In the genomic region with DNA sequence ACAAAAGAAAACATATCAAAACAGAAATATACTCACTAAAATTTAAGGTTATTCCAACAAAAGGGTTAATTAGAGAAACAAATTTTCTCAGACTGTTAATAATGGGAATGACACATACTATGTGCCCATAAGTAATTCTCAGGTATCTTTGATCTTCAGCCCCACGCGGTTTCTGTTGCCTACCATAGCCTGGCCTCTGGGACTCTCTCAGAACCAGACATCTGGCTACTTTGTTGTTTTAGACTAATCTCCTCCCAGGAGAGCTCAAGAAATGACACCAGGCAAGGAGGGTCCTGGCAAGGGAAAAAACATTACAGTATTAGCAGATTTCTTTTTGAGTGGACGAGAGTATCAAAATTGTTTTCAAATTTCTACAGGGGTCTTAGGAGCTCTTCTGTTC, we compare ENCODE assay signal across 20 cellular contexts. TPM values are rescaled to one million over a fixed set of nuclear protein-coding genes. Genes with fewer than 3 reads are reported as not detected.
DNase-seq lines count a peak whose midpoint lies in the region; ATAC-seq and TF ChIP-seq lines count a peak whose summit lies in the region.
"Had no signal": no experiment of that assay in that cellular context is flagged by ENCODE, and none has a peak within 500 bp of the region (broad histone marks: within the 10 kb centered on the region; RNA-seq: fewer than 3 reads in every experiment).

No MANE protein-coding gene starts in this region.

- peaks cover 16% of the 10 kb centered on the region for H3K9me3 Mint-ChIP-seq in activated B cell treated with CpG ODN at 0.5 μM for 24 hours
- H3K9me3 Mint-ChIP-seq in CD8-positive, alpha-beta memory T cell, result peaks cover 11 to 15% (median 13%) of the 10 kb centered on the region in 5 donors

- H3K9me3 ChIP-seq in BE2C, result no peaks in the 10 kb centered on the region
- no peaks in the 10 kb centered on the region for H3K9me3 ChIP-seq in CD8-positive, alpha-beta memory T cell (ENCODE audit: low read length)

- peaks cover 16% of the 10 kb centered on the region for H3K4me1 ChIP-seq in BE2C
- no peaks in the 10 kb centered on the region for H3K4me1 ChIP-seq in CD8-positive, alpha-beta memory T cell (ENCODE audit: insufficient read depth, low read length)

- H3K4me3 ChIP-seq in BE2C (ENCODE audit: low read depth, low read length), result no peak overlapping the region
- H3K4me3 ChIP-seq in CD8-positive, alpha-beta memory T cell (ENCODE audit: low read length), result no peak overlapping the region

- H3K27ac ChIP-seq in CD8-positive, alpha-beta memory T cell (ENCODE audit: low read depth, low read length), result no peak overlapping the region
- H3K27ac ChIP-seq: C4-2B, HL-60, RWPE1 had no signal

- H3K4me3 Mint-ChIP-seq in activated B cell treated with CpG ODN at 0.5 μM for 24 hours, result no peak overlapping the region
- H3K4me3 Mint-ChIP-seq in CD8-positive, alpha-beta memory T cell, result no peak overlapping the region
- H3K4me3 Mint-ChIP-seq: IgD-negative memory B cell, T-cell had no signal

- H3K27me3 Mint-ChIP-seq in activated B cell treated with CpG ODN at 0.5 μM for 24 hours, result no peaks in the 10 kb centered on the region
- H3K27me3 Mint-ChIP-seq in CD8-positive, alpha-beta memory T cell, result no peaks in the 10 kb centered on the region
- H3K27me3 Mint-ChIP-seq: IgD-negative memory B cell, T-cell had no signal

- peak; percentile 57 for DNase-seq in BE2C
- DNase-seq in NCI-H2171 treated with DMSO at 0.1 percent for 48 hours (lab: John Stamatoyannopoulos, UW), result peak; percentile 38
- DNase-seq in activated B cell treated with CpG ODN at 0.5 μM for 24 hours, result no peak
- no peak for DNase-seq in CD8-positive, alpha-beta memory T cell
- DNase-seq in GM13977 (ENCODE audit: low spot score), result no peak
- no peak for DNase-seq in C1 segment of cervical spinal cord (lab: John Stamatoyannopoulos, UW)
- DNase-seq: COR-L47, Kasumi-1, MM.1S, NCI-H1092 treated with DMSO at 0.1 percent for 48 hours, NCI-H2081 treated with DMSO at 0.1 percent for 48 hours, NCI-H345, PC-3, T-cell had no signal

- POLR2A ChIA-PET in activated B cell treated with CpG ODN at 0.5 μM for 24 hours (lab: Charles Lee), result no interaction called here
- POLR2A ChIA-PET in CD8-positive, alpha-beta memory T cell (lab: Charles Lee), result no interaction called here

- peaks cover 7% of the 10 kb centered on the region for H3K4me1 Mint-ChIP-seq in activated B cell treated with CpG ODN at 0.5 μM for 24 hours
- H3K4me1 Mint-ChIP-seq in CD8-positive, alpha-beta memory T cell, result peaks cover 5 to 11% (median 7%) of the 10 kb centered on the region in 3 donors
- H3K4me1 Mint-ChIP-seq: IgD-negative memory B cell had no signal

- TF ChIP-seq CTCF in BE2C (IDR thresholded peaks at IDR 0.05; ENCODE audit: low read depth, low read length) (no peak), activated B cell treated with CpG ODN at 0.5 μM for 24 hours (IDR thresholded peaks at IDR 0.05) (no peak), GM13977 (IDR thresholded peaks at IDR 0.05; ENCODE audit: extremely low read depth, insufficient read depth, missing control alignments) (no peak)

- intact Hi-C loops in activated B cell treated with CpG ODN at 0.5 μM for 24 hours (cut with micrococcal nuclease), result no loop called here

- CTCF ChIA-PET in activated B cell treated with CpG ODN at 0.5 μM for 24 hours (lab: Charles Lee), result no interaction called here
- CTCF ChIA-PET in CD8-positive, alpha-beta memory T cell (lab: Charles Lee), result no interaction called here

- H3K36me3 Mint-ChIP-seq in activated B cell treated with CpG ODN at 0.5 μM for 24 hours (ENCODE audit: low read depth), result peaks cover 22% of the 10 kb centered on the region
- peaks cover 15 to 33% (median 22%) of the 10 kb centered on the region in 3 donors for H3K36me3 Mint-ChIP-seq in CD8-positive, alpha-beta memory T cell

- no peaks in the 10 kb centered on the region for H3K36me3 ChIP-seq in BE2C
- no peaks in the 10 kb centered on the region for H3K36me3 ChIP-seq in CD8-positive, alpha-beta memory T cell (ENCODE audit: insufficient read depth, low read length)

- peak; percentile 68 for ATAC-seq in GM19351 (IDR thresholded peaks at IDR 0.05; ENCODE audit: unreplicated experiment)
- ATAC-seq in activated B cell treated with CpG ODN at 0.5 μM for 24 hours (ENCODE audit: low read depth), result no peak
- no peak for ATAC-seq in HG02852 (IDR thresholded peaks at IDR 0.05; ENCODE audit: unreplicated experiment)
- ATAC-seq: PC-3, T-cell had no signal

- H3K27me3 ChIP-seq in BE2C, result no peaks in the 10 kb centered on the region
- H3K27me3 ChIP-seq in CD8-positive, alpha-beta memory T cell (ENCODE audit: insufficient read depth, low read length, poor library complexity, severe bottlenecking), result no peaks in the 10 kb centered on the region

- in situ Hi-C loops in GM13977 (cut with MboI; ENCODE audit: low pct_unique_long_range_greater_than_20kb, low sequenced_read_pairs, unreplicated experiment), result no loop called here

- peak overlapping the region; percentile 10 for H3K27ac Mint-ChIP-seq in activated B cell treated with CpG ODN at 0.5 μM for 24 hours
- H3K27ac Mint-ChIP-seq in CD8-positive, alpha-beta memory T cell, result no peak overlapping the region
- H3K27ac Mint-ChIP-seq: IgD-negative memory B cell, T-cell had no signal

RNA-seq across cellular contexts. Expression of gene SLC10A7, which starts 43.7 kb away (rescaled TPM):
- 2.3 TPM for polyA plus RNA-seq in BE2C (2012; ENCODE audit: insufficient read depth, insufficient read length, low read depth)
- 14.5 and 16.3 TPM in 2 replicates for total RNA-seq in activated B cell treated with CpG ODN at 0.5 μM for 24 hours
- 10 to 100 TPM; 13.0 to 15.7 TPM for total RNA-seq in CD8-positive, alpha-beta memory T cell
- polyA plus RNA-seq in CD8-positive, alpha-beta memory T cell, result 9.0 TPM

Comparison
In these comparisons a context has a peak if more than half of its experiments do, and no peak if none do; other contexts are left out.
1. DNase-seq: peak in BE2C (single experiment) and NCI-H2171 treated with DMSO at 0.1 percent for 48 hours (single experiment); none in activated B cell treated with CpG ODN at 0.5 μM for 24 hours (single experiment), CD8-positive, alpha-beta memory T cell (0 of 5), GM13977 (single experiment) and C1 segment of cervical spinal cord (0 of 14).